In the genomic region with DNA sequence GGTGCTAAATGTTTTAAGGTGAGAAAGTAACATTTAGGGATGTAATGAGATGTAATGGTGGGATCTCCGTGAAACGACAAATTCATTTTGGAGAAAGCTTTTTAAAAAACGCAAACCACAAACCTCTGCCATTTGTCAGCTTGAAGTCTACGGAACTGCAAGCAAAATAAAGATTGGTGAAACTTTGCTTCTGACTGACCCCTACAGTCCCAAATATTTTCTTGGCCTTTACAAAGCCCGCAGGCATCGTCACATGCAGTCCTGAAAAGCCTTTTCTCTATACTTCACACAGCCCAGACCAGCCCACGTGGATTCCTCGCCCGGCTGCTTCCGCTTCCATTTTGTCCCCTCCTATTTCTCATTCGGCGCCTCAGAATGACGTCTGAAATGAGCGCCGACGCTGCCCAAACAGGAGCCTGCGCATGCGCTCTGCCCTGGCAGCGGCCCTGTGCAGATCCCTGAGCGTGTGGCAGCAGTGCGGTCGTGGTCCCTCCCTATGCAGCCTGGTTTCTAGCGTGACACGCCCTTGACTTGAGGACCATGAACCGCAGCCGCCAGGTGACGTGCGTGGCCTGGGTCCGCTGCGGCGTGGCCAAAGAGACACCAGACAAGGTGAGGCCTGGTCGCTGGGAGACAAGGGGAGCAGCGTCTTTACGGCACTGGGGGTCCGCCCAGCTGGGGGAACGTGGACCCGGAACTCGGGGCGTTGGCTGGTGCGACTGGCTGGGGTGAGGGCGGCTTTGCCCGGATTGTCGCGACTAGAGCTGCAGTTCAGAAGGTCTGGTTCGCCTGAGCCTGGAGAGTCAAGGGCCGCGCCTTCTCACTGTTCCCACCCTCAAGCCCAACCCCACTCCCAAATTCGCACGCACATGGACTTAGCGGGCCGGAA, we compare ENCODE assay signal across 8 cellular contexts. TPM values are rescaled to one million over a fixed set of nuclear protein-coding genes. Genes with fewer than 3 reads are reported as not detected.
DNase-seq lines count a peak whose midpoint lies in the region; ATAC-seq, FAIRE-seq and TF ChIP-seq lines count a peak whose summit lies in the region.

A gene (plus strand): TSS at position 440 of the 889 bp plus-strand sequence. CDS start 101 bp downstream, at position 541.

- H3K4me3 Mint-ChIP-seq in endothelial cell (ENCODE audit: unreplicated experiment): peak within 1 kb of the TSS; percentile 95
- peak within 1 kb of the TSS; percentile 95 for H3K4me3 Mint-ChIP-seq in mesothelial cell of epicardium

- peak within 1 kb of the TSS; percentile 86 for H3K4me3 ChIP-seq in OCI-LY1 (ENCODE audit: low read depth, low read length, poor library complexity, severe bottlenecking)

- peak; percentile 90 for DNase-seq in D721Med (ENCODE audit: insufficient read length, low spot score)
- DNase-seq in HuH-7 (ENCODE audit: low spot score): peak; percentile 94
- peak; percentile 95 for DNase-seq in activated CD8-positive, alpha-beta memory T cell treated with anti-CD3 and anti-CD28 coated beads, Interleukin-2, amount 50 U/mL, for 4 hours
- peak; percentile 96 for DNase-seq in endothelial cell (ENCODE audit: low spot score)
- peak; percentile 91 to 97 for DNase-seq in mesothelial cell of epicardium (ENCODE audit: low spot score in 2 of 2, unreplicated experiment in 2 of 2)
- peak; percentile 90 to 92 for DNase-seq in stimulated activated CD8-positive, alpha-beta memory T cell treated with anti-CD3 and anti-CD28 coated beads, Interleukin-15, amount 100 ng/mL, for 4 hours (ENCODE audit: low read depth in 2 of 2)

- peaks cover 17% of the 10 kb centered on the region for H3K36me3 Mint-ChIP-seq in endothelial cell (ENCODE audit: low read depth, unreplicated experiment)
- H3K36me3 Mint-ChIP-seq in mesothelial cell of epicardium: peaks cover 16% of the 10 kb centered on the region

- peaks cover 17% of the 10 kb centered on the region for H3K4me1 ChIP-seq in OCI-LY1 (ENCODE audit: insufficient read depth, low read length, severe bottlenecking)

- H3F3A ChIP-seq in OCI-LY1 (ENCODE audit: insufficient read depth, low read length): no peaks in the 10 kb centered on the region

- H3K9me2 ChIP-seq in OCI-LY1 (ENCODE audit: low read depth, low read length): no peaks in the 10 kb centered on the region

- TF ChIP-seq CTCF in D721Med (IDR thresholded peaks at IDR 0.05; ENCODE audit: insufficient read depth, missing control alignments) (no peak), OCI-LY1 (IDR thresholded peaks at IDR 0.05; ENCODE audit: low read length) (no peak), endothelial cell (IDR thresholded peaks at IDR 0.05; ENCODE audit: unreplicated experiment) (no peak), mesothelial cell of epicardium (IDR thresholded peaks at IDR 0.05; ENCODE audit: unreplicated experiment) (no peak)

- peak within 1 kb of the TSS; percentile 68 for H3K9ac ChIP-seq in OCI-LY1 (ENCODE audit: low read length)

- ATAC-seq in GM21515 (IDR thresholded peaks at IDR 0.05; ENCODE audit: unreplicated experiment): peak; percentile 87

- FAIRE-seq in D721Med (lab: Jason Lieb, UNC): no peak

- H3K36me3 ChIP-seq in OCI-LY1 (ENCODE audit: insufficient read depth, low read length): peaks cover 18% of the 10 kb centered on the region

- no peaks in the 10 kb centered on the region for H4K20me1 ChIP-seq in OCI-LY1 (ENCODE audit: insufficient read depth, low read length)

- H2AFZ ChIP-seq in OCI-LY1 (ENCODE audit: low read length): peak within 1 kb of the TSS; percentile 79; the same call in 1 of the 2 replicates

- no peaks in the 10 kb centered on the region for H3K9me3 Mint-ChIP-seq in endothelial cell (ENCODE audit: unreplicated experiment)
- H3K9me3 Mint-ChIP-seq in mesothelial cell of epicardium: no peaks in the 10 kb centered on the region

- peaks cover 5% of the 10 kb centered on the region for H3K79me2 ChIP-seq in OCI-LY1 (ENCODE audit: insufficient read depth, low read length)

- H3K4me2 ChIP-seq in OCI-LY1 (ENCODE audit: low read length): peak within 1 kb of the TSS; percentile 91

- no peaks in the 10 kb centered on the region for H3K27me3 ChIP-seq in OCI-LY1 (ENCODE audit: insufficient read depth, low read length)

- H3K27me3 Mint-ChIP-seq in endothelial cell (ENCODE audit: unreplicated experiment): peaks cover 3% of the 10 kb centered on the region
- peaks cover 2% of the 10 kb centered on the region for H3K27me3 Mint-ChIP-seq in mesothelial cell of epicardium (ENCODE audit: low read depth)

- peaks cover 10% of the 10 kb centered on the region for H3K4me1 Mint-ChIP-seq in endothelial cell (ENCODE audit: unreplicated experiment)
- H3K4me1 Mint-ChIP-seq in mesothelial cell of epicardium: peaks cover 19% of the 10 kb centered on the region

- peak within 1 kb of the TSS; percentile 92 for H3K27ac Mint-ChIP-seq in endothelial cell (ENCODE audit: unreplicated experiment)
- H3K27ac Mint-ChIP-seq in mesothelial cell of epicardium: peak within 1 kb of the TSS; percentile 97

- H3K9me3 ChIP-seq in OCI-LY1 (ENCODE audit: low read length): no peaks in the 10 kb centered on the region

- peak within 1 kb of the TSS; percentile 39 for H3K27ac ChIP-seq in OCI-LY1 (ENCODE audit: low read depth, low read length, poor library complexity, severe bottlenecking)

RNA-seq across cellular contexts. Expression of the gene that starts here (rescaled TPM):
- total RNA-seq in endothelial cell (ENCODE audit: unreplicated experiment) (49.3 TPM), mesothelial cell of epicardium (29.8 to 35.4 TPM (median 32.7 TPM) in 3 replicates)

Comparison
In these comparisons a context has a peak if more than half of its experiments do, and no peak if none do; other contexts are left out.
1. Peak in every context shown above with its lines: DNase-seq, ATAC-seq, H3K4me3 ChIP-seq and H3K27ac ChIP-seq.